Comparison of ENCODE assay signal across 1 cellular context in the genomic region with DNA sequence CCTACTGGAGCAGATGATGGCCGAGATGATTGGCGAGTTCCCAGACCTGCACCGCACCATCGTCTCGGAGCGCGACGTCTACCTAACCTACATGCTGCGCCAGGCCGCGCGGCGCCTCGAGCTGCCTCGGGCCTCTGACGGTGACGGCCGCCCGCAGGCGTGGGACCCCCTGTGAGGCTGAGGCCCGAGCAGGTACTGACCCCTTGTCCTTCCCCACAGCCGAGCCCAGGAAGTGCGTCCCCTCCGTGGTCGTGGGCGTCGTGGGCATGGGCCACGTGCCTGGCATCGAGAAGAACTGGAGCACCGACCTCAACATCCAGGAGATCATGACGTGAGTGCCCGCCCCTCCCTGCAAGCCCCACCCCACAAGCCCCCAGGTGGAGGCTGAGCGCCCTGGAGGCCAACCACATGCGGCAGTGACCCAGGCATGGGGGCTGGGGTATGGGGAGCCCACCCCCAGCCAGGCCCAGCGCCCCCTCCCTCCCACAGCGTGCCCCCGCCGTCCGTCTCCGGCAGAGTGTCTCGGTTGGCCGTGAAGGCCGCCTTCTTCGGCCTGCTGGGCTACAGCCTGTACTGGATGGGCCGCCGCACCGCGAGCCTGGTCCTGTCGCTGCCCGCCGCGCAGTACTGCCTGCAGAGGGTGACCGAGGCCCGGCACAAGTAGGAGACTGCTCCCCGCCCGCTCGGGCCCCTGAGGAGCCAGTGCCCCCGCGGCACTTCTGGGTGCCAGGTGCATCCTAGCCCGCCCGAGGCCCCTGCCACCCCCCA.
TF ChIP-seq lines count a peak whose summit lies in the region.

No MANE protein-coding gene starts in this region.

TF ChIP-seq in K562, 482 proteins besides CTCF, POLR2A, EP300 and RAD21 (continued from another document):
- TF ChIP-seq HNRNPL (IDR thresholded peaks at IDR 0.05; ENCODE audit: low read depth, low read length), result 0 out of 2 replicates have a peak, but pooled peaks have one; percentile 29
- no peak for TF ChIP-seq CHD2 (IDR thresholded peaks at IDR 0.05; ENCODE audit: low read depth, low read length)
- 0 out of 2 replicates have a peak, but pooled peaks have one; percentile 10 for TF ChIP-seq RBFOX2 (IDR thresholded peaks at IDR 0.05; ENCODE audit: low read depth, low read length)
